Comparison of ENCODE assay signal across 8 cellular contexts in the genomic region with DNA sequence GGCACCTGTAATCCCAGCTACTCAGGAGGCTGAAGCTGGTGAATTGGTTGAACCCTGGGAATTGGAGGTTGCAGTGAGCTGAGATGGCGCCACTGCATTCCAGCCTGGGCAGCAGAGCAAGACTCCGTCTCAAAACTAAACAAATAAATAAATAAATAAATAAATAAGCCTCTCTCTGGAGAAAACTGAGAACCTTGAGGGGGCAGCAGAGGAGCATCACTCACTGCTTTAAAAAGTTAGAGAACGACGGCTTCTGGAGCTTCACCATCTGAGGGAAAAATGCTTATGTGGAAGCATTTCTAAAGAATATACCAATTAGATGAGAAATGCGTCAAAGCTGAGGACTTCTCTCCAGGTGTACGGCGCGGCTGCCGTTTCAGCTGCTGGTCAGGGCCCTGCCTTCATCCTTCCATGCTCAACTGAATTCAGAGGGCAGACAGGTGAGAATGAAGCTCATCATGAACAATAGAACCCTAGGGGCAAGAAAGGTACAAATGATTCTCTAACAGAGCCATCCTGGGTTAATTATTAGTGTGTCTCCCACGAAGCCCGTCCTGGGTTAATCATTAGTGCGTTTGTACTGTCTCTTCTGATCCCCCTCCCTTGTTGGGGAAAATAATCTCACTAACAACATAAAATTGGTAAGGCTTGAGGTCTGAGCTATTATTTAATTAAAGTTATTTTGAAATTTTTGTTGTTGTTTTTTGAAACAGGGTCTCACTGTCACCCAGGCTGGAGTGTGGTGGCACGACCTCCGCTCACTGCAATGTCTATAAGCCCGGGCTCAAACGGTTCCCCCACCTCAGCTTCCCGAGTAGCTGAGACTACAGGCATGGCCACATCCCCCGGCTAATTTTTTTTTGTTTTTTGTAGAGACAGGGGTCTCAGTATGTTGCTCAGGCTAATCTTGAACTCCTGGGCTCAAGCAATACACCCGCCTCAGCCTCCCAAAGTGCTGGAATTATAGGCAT.
DNase-seq lines count a peak whose midpoint lies in the region; ATAC-seq and TF ChIP-seq lines count a peak whose summit lies in the region.

No MANE protein-coding gene starts in this region.

- H3K9me3 Mint-ChIP-seq in type B pancreatic cell = no peaks in the 10 kb centered on the region

- 67% methylated on average over 19 of the region's 19 CpGs for WGBS in right cardiac atrium

- intact Hi-C loops in right cardiac atrium (cut with DNase I) = no loop called here
- intact Hi-C loops in left ventricle myocardium superior (cut with micrococcal nuclease) = no loop called here

- peak overlapping the region; percentile 62 for H3K4me3 Mint-ChIP-seq in type B pancreatic cell

- no peak for ATAC-seq in right cardiac atrium
- no peak for ATAC-seq in left ventricle myocardium superior

- H3K4me3 ChIP-seq in cardiac muscle cell (no peak overlapping the region), right cardiac atrium (ENCODE audit: low read length) (no peak overlapping the region)

- no peak overlapping the region for H3K27ac ChIP-seq in cardiac muscle cell
- H3K27ac ChIP-seq in right cardiac atrium (ENCODE audit: low read length) = no peak overlapping the region

- DNase-seq in cardiac muscle cell (ENCODE audit: low read depth in 1 of 2, low spot score in 1 of 2) (peak; percentile 48 to 69), right cardiac atrium (no peak), SK-N-DZ (ENCODE audit: low spot score) (peak; percentile 50), foreskin melanocyte (peak; percentile 42), type B pancreatic cell (ENCODE audit: extremely low spot score, unreplicated experiment) (no peak), activated gamma-delta T cell (lab: John Stamatoyannopoulos, UW) (no peak), left ventricle myocardium superior (no peak)
- no peak for DNase-seq in activated CD4-positive, alpha-beta T cell treated with anti-CD3 and anti-CD28 coated beads for 48 hours

- TF ChIP-seq CTCF in cardiac muscle cell (IDR thresholded peaks at IDR 0.05; ENCODE audit: low read depth, low read length) = peak; percentile 49
- peak; percentile 69 for TF ChIP-seq CTCF in type B pancreatic cell (conservative IDR thresholded peaks at IDR 0.05)

- H3K27me3 ChIP-seq in cardiac muscle cell = no peaks in the 10 kb centered on the region
- no peaks in the 10 kb centered on the region for H3K27me3 ChIP-seq in right cardiac atrium (ENCODE audit: control insufficient read depth, insufficient read depth)

- H3K4me1 ChIP-seq in cardiac muscle cell (ENCODE audit: low read depth) (no peaks in the 10 kb centered on the region), right cardiac atrium (ENCODE audit: control insufficient read depth, insufficient read depth, low read length) (no peaks in the 10 kb centered on the region)

- no peaks in the 10 kb centered on the region for H3K36me3 ChIP-seq in cardiac muscle cell

- H3K36me3 Mint-ChIP-seq in type B pancreatic cell = no peaks in the 10 kb centered on the region

- H3K27me3 Mint-ChIP-seq in type B pancreatic cell = no peaks in the 10 kb centered on the region

- peaks cover 9% of the 10 kb centered on the region for H3K4me1 Mint-ChIP-seq in type B pancreatic cell (ENCODE audit: unreplicated experiment)

- H3K9me3 ChIP-seq in cardiac muscle cell (ENCODE audit: low read depth) (no peaks in the 10 kb centered on the region), right cardiac atrium (ENCODE audit: control insufficient read depth, low read length) (no peaks in the 10 kb centered on the region)

- no peak overlapping the region for H3K27ac Mint-ChIP-seq in type B pancreatic cell

Comparison
In these comparisons a context has a peak if more than half of its experiments do, and no peak if none do; other contexts are left out.
1. DNase-seq: peak in cardiac muscle cell (2 of 2), SK-N-DZ (single experiment) and foreskin melanocyte (single experiment); none in right cardiac atrium (0 of 3), type B pancreatic cell (single experiment), activated CD4-positive, alpha-beta T cell treated with anti-CD3 and anti-CD28 coated beads for 48 hours (single experiment), activated gamma-delta T cell (single experiment) and left ventricle myocardium superior (single experiment).